Comparison of ENCODE assay signal across 9 cellular contexts in genomic region chr1:110555807-110556470, GRCh38. TPM values are rescaled to one million over a fixed set of nuclear protein-coding genes. Genes with fewer than 3 reads are reported as not detected.
DNase-seq lines count a peak whose midpoint lies in the region; ATAC-seq and TF ChIP-seq lines count a peak whose summit lies in the region.
"Had no signal": no experiment of that assay in that cellular context is flagged by ENCODE, and none has a peak within 500 bp of the region (broad histone marks: within the 10 kb centered on the region; RNA-seq: fewer than 3 reads in every experiment).

No MANE protein-coding gene starts in this region.

- H3K36me3 ChIP-seq in psoas muscle (ENCODE audit: insufficient read depth in 1 of 2, low read depth in 1 of 2): no peaks in the 10 kb centered on the region

- peak overlapping the region; percentile 58 for H3K4me3 ChIP-seq in psoas muscle

- ATAC-seq in left cardiac atrium (peak; percentile 80), psoas muscle (peak; percentile 34 to 69 (median 36)), GM19463 (IDR thresholded peaks at IDR 0.05; ENCODE audit: unreplicated experiment) (no peak), HG03135 (IDR thresholded peaks at IDR 0.05; ENCODE audit: unreplicated experiment) (no peak)

- in situ Hi-C loops in SK-MEL-5 (cut with HindIII; ENCODE audit: low pct_unique_long_range_greater_than_20kb, low sequenced_read_pairs): no loop called here

- intact Hi-C loops in left cardiac atrium (cut with DNase I): loop anchor here (2.0 to 10.0 kb wide), 3 partner anchors 49 to 229 kb away; partner anchors contain the start of gene KCNA2 (in 1 of the 2)
- intact Hi-C loops in psoas muscle (cut with DNase I): loop anchor here (1.0 to 2.0 kb wide), 2 partner anchors 59 kb away; no protein-coding TSS in a partner anchor

- H3K27ac ChIP-seq in psoas muscle: no peak overlapping the region

- peaks cover 0 to 40% (median 1%) of the 10 kb centered on the region in 3 donors for H3K27me3 ChIP-seq in psoas muscle (ENCODE audit: insufficient read depth in 3 of 3, low read length in 2 of 3)

- peaks cover 4% of the 10 kb centered on the region for H3K36me3 Mint-ChIP-seq in endothelial cell (ENCODE audit: low read depth, unreplicated experiment)

- TF ChIP-seq CTCF in psoas muscle (IDR thresholded peaks at IDR 0.05) (no peak), endothelial cell (IDR thresholded peaks at IDR 0.05; ENCODE audit: unreplicated experiment) (no peak)

- H3K9me3 ChIP-seq in psoas muscle: no peaks in the 10 kb centered on the region

- H3K4me3 Mint-ChIP-seq in endothelial cell (ENCODE audit: unreplicated experiment): no peak overlapping the region

- H3K4me1 ChIP-seq in psoas muscle: peaks cover 6% of the 10 kb centered on the region

- H3K27me3 Mint-ChIP-seq in endothelial cell (ENCODE audit: unreplicated experiment): peaks cover 11% of the 10 kb centered on the region

- WGBS in psoas muscle, 3 donors: 30 to 37% (median 32%) methylated on average over 11 of the region's 11 CpGs

- no peak overlapping the region for H3K27ac Mint-ChIP-seq in endothelial cell (ENCODE audit: unreplicated experiment)

- peak; percentile 48 for DNase-seq in DMS 273 treated with DMSO at 0.1 percent for 48 hours (lab: John Stamatoyannopoulos, UW)
- peak; percentile 56 for DNase-seq in SK-MEL-5 (ENCODE audit: low read depth, low spot score)
- peak; percentile 65 for DNase-seq in left cardiac atrium
- peak; percentile 53 to 78 for DNase-seq in psoas muscle
- no peak for DNase-seq in endothelial cell (ENCODE audit: low spot score)
- DNase-seq in HCEC 1CT: no peak
- DNase-seq: NCI-H2081 treated with DMSO at 0.1 percent for 48 hours had no signal

- no peaks in the 10 kb centered on the region for H3K4me1 Mint-ChIP-seq in endothelial cell (ENCODE audit: unreplicated experiment)

- H3K9me3 Mint-ChIP-seq in endothelial cell (ENCODE audit: unreplicated experiment): no peaks in the 10 kb centered on the region

RNA-seq across cellular contexts. Expression of gene KCNA10, which starts 37.0 kb away (rescaled TPM):
- not detected in 2 replicates for total RNA-seq in SK-MEL-5 (2014; rRNA removed; shearing (Covaris generic))
- polyA plus RNA-seq in SK-MEL-5 (2015; cell fraction: cytosol; rRNA removed): not detected in 2 replicates
- not detected in 2 replicates for polyA plus RNA-seq in SK-MEL-5 (2015; cell fraction: nucleus; rRNA removed)
- not detected for total RNA-seq in left cardiac atrium
- total RNA-seq in psoas muscle: not detected
- polyA plus RNA-seq in psoas muscle: not detected
- total RNA-seq in endothelial cell (ENCODE audit: unreplicated experiment): not detected

RNA-seq across cellular contexts. Expression of gene KCNA2, which starts 50.2 kb away (rescaled TPM):
- under 0.01 and 0.24 TPM in 2 replicates for total RNA-seq in SK-MEL-5 (2014; rRNA removed; shearing (Covaris generic))
- polyA plus RNA-seq in SK-MEL-5 (2015; cell fraction: cytosol; rRNA removed): 0.04 and 0.15 TPM in 2 replicates
- polyA plus RNA-seq in SK-MEL-5 (2015; cell fraction: nucleus; rRNA removed): 0.09 TPM in 1 of 2 replicates, not detected in the other
- total RNA-seq in left cardiac atrium (1 to 10 TPM in 1 of 2 donors, under 1 TPM in 1; 0.60 to 1.8 TPM), psoas muscle (1 to 10 TPM in 1 of 4 donors, under 1 TPM in 3; 0.05 to 1.1 (median 0.64) TPM), endothelial cell (ENCODE audit: unreplicated experiment) (0.23 TPM)
- under 1 TPM; 0.06 to 0.43 (median 0.14) TPM for polyA plus RNA-seq in psoas muscle

Comparison
In these comparisons a context has a peak if more than half of its experiments do, and no peak if none do; other contexts are left out.
1. DNase-seq: peak in DMS 273 treated with DMSO at 0.1 percent for 48 hours (single experiment), SK-MEL-5 (single experiment), left cardiac atrium (single experiment) and psoas muscle (2 of 2); none in endothelial cell (single experiment) and HCEC 1CT (single experiment).
2. ATAC-seq: peak in left cardiac atrium (2 of 2) and psoas muscle (4 of 4); none in GM19463 (single experiment) and HG03135 (single experiment).